Comparison of ENCODE assay signal across 8 cellular contexts in genomic region chr1:52142220-52143153, GRCh38. TPM values are rescaled to one million over a fixed set of nuclear protein-coding genes. Genes with fewer than 3 reads are reported as not detected.
DNase-seq lines count a peak whose midpoint lies in the region; FAIRE-seq and TF ChIP-seq lines count a peak whose summit lies in the region.

No MANE protein-coding gene starts in this region.

- no peaks in the 10 kb centered on the region for H3K9me2 ChIP-seq in GM23248 (ENCODE audit: insufficient read depth)

- H3K79me2 ChIP-seq in GM23248 (ENCODE audit: insufficient read depth), result peaks cover 49% of the 10 kb centered on the region
- peaks cover 53% of the 10 kb centered on the region for H3K79me2 ChIP-seq in mammary epithelial cell (ENCODE audit: insufficient read depth, low read length)

- intact Hi-C loops in mammary epithelial cell (cut with micrococcal nuclease), result loop anchor here (1.0 to 5.0 kb wide), 4 partner anchors 68 to 545 kb away; partner anchors contain the start of genes ORC1 and PRPF38A

- TF ChIP-seq CTCF in GM06990 (IDR thresholded peaks at IDR 0.05; ENCODE audit: insufficient read depth, low read length, poor library complexity, severe bottlenecking) (no peak), mammary epithelial cell (conservative IDR thresholded peaks at IDR 0.05 in 1 of 2, IDR thresholded peaks at IDR 0.05 in 1 of 2; ENCODE audit: extremely low read depth in 1 of 2, insufficient read depth in 1 of 2, low read depth in 1 of 2, low read length in 2 of 2) (no peak)

- H3K4me2 ChIP-seq in GM23248 (ENCODE audit: unreplicated experiment) (peak overlapping the region; percentile 82), mammary epithelial cell (ENCODE audit: insufficient read depth, low read depth, low read length) (peak overlapping the region; percentile 84)

- FAIRE-seq in small intestine (lab: Jason Lieb, UNC), result no peak

- CTCF ChIA-PET in mammary epithelial cell (lab: Charles Lee; ENCODE audit: low non-redundant PET), result no interaction called here

- in situ Hi-C loops in GM23248 (cut with MboI), result loop anchor here (25.0 kb wide), 1 partner anchor 545 kb away; the partner anchor contains the start of gene COA7
- in situ Hi-C loops in mammary epithelial cell (cut with MboI; ENCODE audit: low sequenced_read_pairs in 2 of 2), result no loop called here

- H3K4me3 ChIP-seq in GM06990 (replicated peaks; ENCODE audit: low read depth, low read length) (peak overlapping the region; percentile 75), GM23248 (peak overlapping the region; percentile 82), mammary epithelial cell (replicated peaks in 1 of 3; ENCODE audit: insufficient read depth in 1 of 3, low read depth in 2 of 3, low read length in 3 of 3) (peak overlapping the region; percentile 84 to 95 (median 94)), small intestine (ENCODE audit: low read depth in 1 of 2, low read length in 2 of 2) (peak overlapping the region; percentile 84 to 94)

- H3K9ac ChIP-seq in GM23248 (peak overlapping the region; percentile 93), mammary epithelial cell (ENCODE audit: insufficient read depth, low read length) (peak overlapping the region; percentile 94)

- DNase-seq in GM06990 (ENCODE audit: extremely low read depth, insufficient read length), result peak; percentile 71
- DNase-seq in GM23248, result peak; percentile 85
- peak; percentile 39 to 55 for DNase-seq in Kasumi-1 (lab: John Stamatoyannopoulos, UW)
- peak; percentile 66 for DNase-seq in mammary epithelial cell
- DNase-seq in iris pigment epithelial cell (ENCODE audit: low read depth), result peak; percentile 62
- DNase-seq in small intestine, result peak; percentile 55
- no peak for DNase-seq in amniotic stem cell (lab: John Stamatoyannopoulos, UW)

- H3K27ac Mint-ChIP-seq in T-helper 1 cell treated with Interleukin-12 subunit alpha and Interleukin-12 subunit beta and Interleukin-4 antibody, amounts not matched to agents 30 μg/mL and 1 μg/mL, for 36 hours, result no peak overlapping the region

- peaks cover 31% of the 10 kb centered on the region for H3K4me1 ChIP-seq in GM23248 (ENCODE audit: insufficient read depth)
- H3K4me1 ChIP-seq in mammary epithelial cell (ENCODE audit: insufficient read depth, low read length), result peaks cover 33% of the 10 kb centered on the region
- peaks cover 0 to 5% of the 10 kb centered on the region in 2 donors for H3K4me1 ChIP-seq in small intestine (ENCODE audit: control insufficient read depth in 2 of 2, insufficient read depth in 1 of 2, low read depth in 1 of 2, low read length in 1 of 2)

- H3K27me3 Mint-ChIP-seq in T-helper 1 cell treated with Interleukin-12 subunit alpha and Interleukin-12 subunit beta and Interleukin-4 antibody, amounts not matched to agents 30 μg/mL and 1 μg/mL, for 36 hours (ENCODE audit: low read depth), result peaks cover 55% of the 10 kb centered on the region

- H3K4me1 Mint-ChIP-seq in T-helper 1 cell treated with Interleukin-12 subunit alpha and Interleukin-12 subunit beta and Interleukin-4 antibody, amounts not matched to agents 30 μg/mL and 1 μg/mL, for 36 hours (ENCODE audit: low read depth), result peaks cover 22% of the 10 kb centered on the region

- dilution Hi-C loops in mammary epithelial cell (cut with HindIII; ENCODE audit: low sequenced_read_pairs), result no loop called here

- H3K9me3 ChIP-seq in GM23248 (ENCODE audit: low read depth), result no peaks in the 10 kb centered on the region
- no peaks in the 10 kb centered on the region for H3K9me3 ChIP-seq in mammary epithelial cell (replicated peaks; ENCODE audit: insufficient read depth, low read length)
- no peaks in the 10 kb centered on the region for H3K9me3 ChIP-seq in small intestine (ENCODE audit: control insufficient read depth, low read depth)

- H3K27ac ChIP-seq in GM23248 (peak overlapping the region; percentile 95), mammary epithelial cell (ENCODE audit: insufficient read depth, low read depth, low read length) (peak overlapping the region; percentile 95), small intestine (ENCODE audit: low read depth in 1 of 2, low read length in 1 of 2) (peak overlapping the region; percentile 84 to 90)

- no TSS peak for BruUV-seq in mammary epithelial cell (replicated peaks; lab: Mats Ljungman, UMichigan)

- WGBS in GM23248 (ENCODE audit: low coverage in 1 of 2, low lambda C conversion rate in 2 of 2, missing lambda C conversion rate in 2 of 2), 2 experiments, result 1% methylated on average over 47 to 50 of the region's 79 CpGs
- 7% methylated on average over 21 of the region's 79 CpGs for WGBS in mammary epithelial cell (ENCODE audit: low coverage, missing lambda C conversion rate)
- 1 to 3% (median 2%) methylated on average over 57 to 79 of the region's 79 CpGs for WGBS in small intestine, 3 donors

- H3K36me3 Mint-ChIP-seq in T-helper 1 cell treated with Interleukin-12 subunit alpha and Interleukin-12 subunit beta and Interleukin-4 antibody, amounts not matched to agents 30 μg/mL and 1 μg/mL, for 36 hours (ENCODE audit: low read depth), result no peaks in the 10 kb centered on the region

- no peaks in the 10 kb centered on the region for H3K9me3 Mint-ChIP-seq in T-helper 1 cell treated with Interleukin-12 subunit alpha and Interleukin-12 subunit beta and Interleukin-4 antibody, amounts not matched to agents 30 μg/mL and 1 μg/mL, for 36 hours

- H3K36me3 ChIP-seq in GM06990 (ENCODE audit: control insufficient read depth, insufficient read depth, low read length), result no peaks in the 10 kb centered on the region
- H3K36me3 ChIP-seq in GM23248 (ENCODE audit: low read depth), result no peaks in the 10 kb centered on the region
- H3K36me3 ChIP-seq in mammary epithelial cell (ENCODE audit: insufficient read depth, low read length), result no peaks in the 10 kb centered on the region
- no peaks in the 10 kb centered on the region for H3K36me3 ChIP-seq in small intestine (ENCODE audit: control insufficient read depth in 2 of 2, insufficient read depth in 2 of 2, low read length in 2 of 2)

- no peaks in the 10 kb centered on the region for H3K27me3 ChIP-seq in GM06990 (replicated peaks; ENCODE audit: control insufficient read depth, insufficient read depth, low read length)
- H3K27me3 ChIP-seq in GM23248 (replicated peaks; ENCODE audit: insufficient read depth), result no peaks in the 10 kb centered on the region
- H3K27me3 ChIP-seq in mammary epithelial cell (ENCODE audit: insufficient read depth, low read length), result no peaks in the 10 kb centered on the region
- H3K27me3 ChIP-seq in small intestine (ENCODE audit: control insufficient read depth in 2 of 2, insufficient read depth in 2 of 2, low read length in 2 of 2), result no peaks in the 10 kb centered on the region

- peaks cover 31% of the 10 kb centered on the region for H3F3A ChIP-seq in GM23248 (ENCODE audit: insufficient read depth)

- H3K4me3 Mint-ChIP-seq in T-helper 1 cell treated with Interleukin-12 subunit alpha and Interleukin-12 subunit beta and Interleukin-4 antibody, amounts not matched to agents 30 μg/mL and 1 μg/mL, for 36 hours, result peak overlapping the region; percentile 73

- H4K20me1 ChIP-seq in GM23248 (ENCODE audit: insufficient read depth) (no peaks in the 10 kb centered on the region), mammary epithelial cell (ENCODE audit: insufficient read depth, low read length) (no peaks in the 10 kb centered on the region)

- peak overlapping the region; percentile 80 for H2AFZ ChIP-seq in GM23248
- H2AFZ ChIP-seq in mammary epithelial cell (ENCODE audit: low read depth, low read length), result peak overlapping the region; percentile 89

RNA-seq across cellular contexts. Expression of gene ZFYVE9, which starts 0.6 kb away (rescaled TPM):
- total RNA-seq in GM23248 (2014; rRNA removed; shearing (Covaris generic)), result 26.9 and 28.1 TPM in 2 replicates
- 5.0 and 6.4 TPM in 2 replicates for polyA plus RNA-seq in GM23248 (2016; fragmentation: Nextera tagmentation; extraction: Ambion mirVana)
- 10 to 100 TPM; 35.4 to 42.0 TPM for total RNA-seq in mammary epithelial cell
- polyA plus RNA-seq in mammary epithelial cell, result 10.2 TPM
- 39.3 TPM for polyA minus RNA-seq in mammary epithelial cell
- 1 to 10 TPM; 3.6 to 6.3 (median 3.8) TPM for polyA plus RNA-seq in small intestine
